Comparison of ENCODE assay signal across 8 cellular contexts in genomic region chr4:181301735-181302380, GRCh38.
DNase-seq lines count a peak whose midpoint lies in the region; ATAC-seq lines count a peak whose summit lies in the region.

No MANE protein-coding gene starts in this region.

- H3K36me3 ChIP-seq in MG63, result no peaks in the 10 kb centered on the region

- peak; percentile 70 for ATAC-seq in GM21576 (IDR thresholded peaks at IDR 0.05; ENCODE audit: unreplicated experiment)

- no peaks in the 10 kb centered on the region for H3K9me3 ChIP-seq in MG63

- no peaks in the 10 kb centered on the region for H3K27me3 ChIP-seq in MG63

- DNase-seq in NCI-H526 (lab: John Stamatoyannopoulos, UW), result peak; percentile 52 to 62
- no peak for DNase-seq in NCI-H526 treated with DMSO at 0.1 percent for 48 hours (lab: John Stamatoyannopoulos, UW)
- DNase-seq in MG63, result peak; percentile 17
- peak; percentile 26 for DNase-seq in SW480 (ENCODE audit: low spot score)
- peak; percentile 63 for DNase-seq in iPS-NIHi7 (ENCODE audit: extremely low spot score)
- DNase-seq in GOT3 (lab: John Stamatoyannopoulos, UW), result no peak
- DNase-seq in putamen (ENCODE audit: low spot score), result no peak

- no peak overlapping the region for H3K4me3 ChIP-seq in MG63

Comparison
In these comparisons a context has a peak if more than half of its experiments do, and no peak if none do; other contexts are left out.
1. DNase-seq: peak in NCI-H526 (2 of 2), MG63 (single experiment), SW480 (single experiment) and iPS-NIHi7 (single experiment); none in NCI-H526 treated with DMSO at 0.1 percent for 48 hours (single experiment), GOT3 (single experiment) and putamen (single experiment).